ENCODE assay signal across 26 cellular contexts in the genomic region with DNA sequence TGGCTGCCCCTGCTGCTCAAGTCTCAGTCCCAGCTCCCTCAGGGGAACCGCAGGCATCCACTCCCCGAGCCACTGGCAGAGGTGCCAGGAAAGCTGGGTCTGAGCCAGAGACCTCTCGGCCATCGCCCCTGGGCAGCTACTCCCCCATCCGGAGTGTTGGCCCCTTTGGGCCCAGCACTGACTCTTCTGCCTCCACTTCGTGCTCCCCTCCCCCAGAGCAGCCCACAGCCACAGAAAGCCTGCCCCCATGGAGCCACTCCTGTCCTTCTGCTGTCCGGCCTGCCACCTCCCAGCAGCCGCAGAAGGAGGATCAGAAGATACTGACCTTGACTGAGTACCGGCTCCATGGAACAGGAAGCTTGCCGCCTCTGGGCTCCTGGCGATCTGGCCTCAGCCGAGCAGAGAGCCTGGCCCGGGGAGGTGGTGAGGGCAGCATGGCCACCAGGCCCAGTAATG. TPM values are rescaled to one million over a fixed set of nuclear protein-coding genes. Genes with fewer than 3 reads are reported as not detected.
DNase-seq lines count a peak whose midpoint lies in the region; ATAC-seq and TF ChIP-seq lines count a peak whose summit lies in the region.
"Had no signal": no experiment of that assay in that cellular context is flagged by ENCODE, and none has a peak within 500 bp of the region (broad histone marks: within the 10 kb centered on the region; RNA-seq: fewer than 3 reads in every experiment).

No MANE protein-coding gene starts in this region.

- DNase-seq in mammary epithelial cell (no peak), MCF 10A (ENCODE audit: unreplicated experiment) (no peak), coronary artery (ENCODE audit: low spot score) (no peak), osteoblast (ENCODE audit: insufficient read length, low spot score, missing footprints) (no peak), thoracic aorta (ENCODE audit: low spot score) (no peak), activated T-cell treated with anti-CD3 and anti-CD28 coated beads for 4 hours (no peak), epidermal melanocyte (ENCODE audit: insufficient read length, low spot score) (no peak)
- DNase-seq: ACHN; CD4-positive, alpha-beta memory T cell; DMS153; GM23248; KBM-7; NCI-H1092; NCI-H146; NCI-H2081 treated with DMSO at 0.1 percent for 48 hours; NCI-H2171 treated with DMSO at 0.1 percent for 48 hours; NCI-H524 treated with DMSO at 0.1 percent for 48 hours; NCI-H82; Peyer's patch; SJCRH30 had no signal

- no peaks in the 10 kb centered on the region for H4K20me1 ChIP-seq in mammary epithelial cell (ENCODE audit: insufficient read depth, low read length)
- H4K20me1 ChIP-seq in osteoblast (ENCODE audit: insufficient read depth, low read length), result peaks cover 30% of the 10 kb centered on the region

- peaks cover 21% of the 10 kb centered on the region for H3K36me3 Mint-ChIP-seq in MCF 10A (ENCODE audit: insufficient read depth, unreplicated experiment)
- H3K36me3 Mint-ChIP-seq: CD4-positive, alpha-beta memory T cell had no signal

- no peak overlapping the region for H3K9ac ChIP-seq in mammary epithelial cell (ENCODE audit: insufficient read depth, low read length)
- H3K9ac ChIP-seq: BLaER1 treated with 17β-estradiol and CSF1 and Interleukin-3, amounts not matched to agents 10 nM and 100 nM; GM23248 had no signal

- dilution Hi-C loops in mammary epithelial cell (cut with HindIII; ENCODE audit: low sequenced_read_pairs), result no loop called here

- H3K27me3 Mint-ChIP-seq in MCF 10A (ENCODE audit: insufficient read depth, unreplicated experiment), result no peaks in the 10 kb centered on the region

- H3K27ac ChIP-seq in mammary epithelial cell (ENCODE audit: insufficient read depth, low read depth, low read length), result no peak overlapping the region
- peak overlapping the region; percentile 84 to 85 for H3K27ac ChIP-seq in coronary artery
- H3K27ac ChIP-seq in osteoblast (ENCODE audit: low read depth, low read length), result peak overlapping the region; percentile 32
- H3K27ac ChIP-seq in thoracic aorta, result peak overlapping the region; percentile 34 to 36
- H3K27ac ChIP-seq: 22Rv1; BLaER1 treated with 17β-estradiol and CSF1 and Interleukin-3, amounts not matched to agents 10 nM and 100 nM; GM23248; HL-60; Peyer's patch; SJCRH30 had no signal

- H3K27ac Mint-ChIP-seq in MCF 10A (ENCODE audit: low read depth, unreplicated experiment), result no peak overlapping the region

- intact Hi-C loops in mammary epithelial cell (cut with micrococcal nuclease), result loop anchor here (2.0 kb wide), 2 partner anchors 36 to 438 kb away; no protein-coding TSS in a partner anchor
- intact Hi-C loops in MCF 10A (cut with micrococcal nuclease), result loop anchor here (2.0 to 10.0 kb wide), 2 partner anchors 44 to 660 kb away; a partner anchor contains a TSS

- H3K4me1 ChIP-seq in mammary epithelial cell (ENCODE audit: insufficient read depth, low read length) (no peaks in the 10 kb centered on the region), osteoblast (ENCODE audit: insufficient read depth, low read length) (peaks cover 26% of the 10 kb centered on the region), thoracic aorta (ENCODE audit: control insufficient read depth in 1 of 2, low read depth in 2 of 2) (peaks cover 20 to 61% of the 10 kb centered on the region in 2 donors)
- H3K4me1 ChIP-seq: HAP-1, Peyer's patch had no signal

- H3K4me2 ChIP-seq in mammary epithelial cell (ENCODE audit: insufficient read depth, low read depth, low read length), result no peak overlapping the region
- H3K4me2 ChIP-seq in osteoblast (ENCODE audit: insufficient read depth, low read length), result no peak overlapping the region
- H3K4me2 ChIP-seq: BLaER1 treated with 17β-estradiol and CSF1 and Interleukin-3, amounts not matched to agents 10 nM and 100 nM had no signal

- POLR2A ChIA-PET in MCF 10A (lab: Yijun Ruan, JAX), result no interaction called here

- H3K36me3 ChIP-seq in mammary epithelial cell (ENCODE audit: insufficient read depth, low read length) (peaks cover 9% of the 10 kb centered on the region), osteoblast (ENCODE audit: insufficient read depth, low read length) (peaks cover 61% of the 10 kb centered on the region), thoracic aorta (peaks cover 53% of the 10 kb centered on the region)
- H3K36me3 ChIP-seq: SJCRH30 had no signal

- H2AFZ ChIP-seq in mammary epithelial cell (ENCODE audit: low read depth, low read length) (no peak overlapping the region), osteoblast (ENCODE audit: low read length) (no peak overlapping the region)
- H2AFZ ChIP-seq: GM23248 had no signal

- H3K79me2 ChIP-seq in mammary epithelial cell (ENCODE audit: insufficient read depth, low read length) (peaks cover 5% of the 10 kb centered on the region), osteoblast (ENCODE audit: insufficient read depth, low read length) (peaks cover 72% of the 10 kb centered on the region)

- no peaks in the 10 kb centered on the region for H3K9me3 Mint-ChIP-seq in MCF 10A (ENCODE audit: unreplicated experiment)
- H3K9me3 Mint-ChIP-seq: CD4-positive, alpha-beta memory T cell had no signal

- BruUV-seq in mammary epithelial cell (replicated peaks; lab: Mats Ljungman, UMichigan) (TSS peak; percentile 17), MCF 10A (replicated peaks; lab: Mats Ljungman, UMichigan) (no TSS peak)

- TF ChIP-seq CTCF in mammary epithelial cell (conservative IDR thresholded peaks at IDR 0.05 in 1 of 2, IDR thresholded peaks at IDR 0.05 in 1 of 2; ENCODE audit: extremely low read depth in 1 of 2, insufficient read depth in 1 of 2, low read depth in 1 of 2, low read length in 2 of 2) (no peak), MCF 10A (IDR thresholded peaks at IDR 0.05; ENCODE audit: unreplicated experiment) (no peak), coronary artery (IDR thresholded peaks at IDR 0.05) (no peak), osteoblast (IDR thresholded peaks at IDR 0.05; ENCODE audit: extremely low read depth, low read depth, low read length) (no peak), thoracic aorta (IDR thresholded peaks at IDR 0.05) (no peak)

- no peak overlapping the region for H3K4me3 Mint-ChIP-seq in MCF 10A (ENCODE audit: unreplicated experiment)
- H3K4me3 Mint-ChIP-seq: CD4-positive, alpha-beta memory T cell had no signal

- CTCF ChIA-PET in mammary epithelial cell (lab: Charles Lee; ENCODE audit: low non-redundant PET), result no interaction called here
- CTCF ChIA-PET in MCF 10A (lab: Yijun Ruan, JAX), result interaction anchor here (0.6 to 6.2 kb wide), 10 partner anchors 13 to 389 kb away, joined by 3 to 55 read pairs (median 16); partner anchors contain the start of gene RUSC2

- peaks cover 9% of the 10 kb centered on the region for H3K4me1 Mint-ChIP-seq in MCF 10A (ENCODE audit: insufficient read depth, unreplicated experiment)
- H3K4me1 Mint-ChIP-seq: CD4-positive, alpha-beta memory T cell had no signal

- 86% methylated on average over 12 of the region's 13 CpGs for WGBS in mammary epithelial cell (ENCODE audit: low coverage, missing lambda C conversion rate)

- H3K4me3 ChIP-seq in mammary epithelial cell (replicated peaks in 1 of 3; ENCODE audit: insufficient read depth in 1 of 3, low read depth in 2 of 3, low read length in 3 of 3), result no peak overlapping the region
- no peak overlapping the region for H3K4me3 ChIP-seq in coronary artery
- H3K4me3 ChIP-seq in osteoblast (ENCODE audit: insufficient read depth, low read length), result no peak overlapping the region
- no peak overlapping the region for H3K4me3 ChIP-seq in thoracic aorta
- H3K4me3 ChIP-seq: BLaER1 treated with 17β-estradiol and CSF1 and Interleukin-3, amounts not matched to agents 10 nM and 100 nM; GM23248; HAP-1; Peyer's patch; SJCRH30 had no signal

- in situ Hi-C loops in mammary epithelial cell (cut with MboI; ENCODE audit: low sequenced_read_pairs in 2 of 2), result no loop called here

- H3K9me3 ChIP-seq in mammary epithelial cell (replicated peaks; ENCODE audit: insufficient read depth, low read length) (no peaks in the 10 kb centered on the region), osteoblast (ENCODE audit: low read depth, low read length) (no peaks in the 10 kb centered on the region), thoracic aorta (no peaks in the 10 kb centered on the region)
- H3K9me3 ChIP-seq: BLaER1 treated with 17β-estradiol and CSF1 and Interleukin-3, amounts not matched to agents 10 nM and 100 nM; HAP-1; Peyer's patch; SJCRH30 had no signal

- ATAC-seq in thoracic aorta (ENCODE audit: insufficient number of reproducible peaks, low FRiP score, low read depth), result no peak
- no peak for ATAC-seq in GM19328 (IDR thresholded peaks at IDR 0.05; ENCODE audit: unreplicated experiment)
- ATAC-seq: HepG2 had no signal

- H3K27me3 ChIP-seq in mammary epithelial cell (ENCODE audit: insufficient read depth, low read length) (no peaks in the 10 kb centered on the region), osteoblast (ENCODE audit: insufficient read depth, low read length) (no peaks in the 10 kb centered on the region), thoracic aorta (replicated peaks; ENCODE audit: insufficient read depth) (no peaks in the 10 kb centered on the region)
- H3K27me3 ChIP-seq: BLaER1 treated with 17β-estradiol and CSF1 and Interleukin-3, amounts not matched to agents 10 nM and 100 nM; Peyer's patch; SJCRH30 had no signal

RNA-seq across cellular contexts. Expression of gene TESK1, which starts 49.8 kb away (rescaled TPM):
- total RNA-seq in mammary epithelial cell (10 to 100 TPM; 22.7 to 37.9 TPM), MCF 10A (2022) (32.1 and 41.9 TPM in 2 replicates), osteoblast (18.5 and 18.6 TPM in 2 replicates), thoracic aorta (10 to 100 TPM; 64.5 to 69.9 TPM)
- 13.1 TPM for polyA plus RNA-seq in mammary epithelial cell
- 24.4 TPM for polyA minus RNA-seq in mammary epithelial cell
